Comparison of ENCODE assay signal across 28 cellular contexts in the genomic region with DNA sequence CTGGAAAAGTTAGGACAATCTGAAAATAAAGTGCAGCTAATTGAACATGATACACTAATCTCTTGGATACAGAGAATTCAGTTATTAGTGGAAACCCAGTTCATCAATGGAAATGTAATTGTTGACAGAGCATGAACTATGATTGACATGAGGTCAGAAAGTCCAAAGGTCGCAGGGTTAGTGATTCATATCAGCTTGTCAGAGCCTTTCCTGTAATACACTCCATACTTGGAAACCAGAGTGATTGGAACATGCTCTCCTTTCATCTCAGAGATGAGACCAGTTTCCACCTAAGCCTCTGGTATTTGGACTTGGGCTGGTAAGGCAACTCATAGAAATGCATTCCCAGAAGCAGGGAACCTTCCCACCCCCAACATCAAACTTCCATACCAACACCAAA. TPM values are rescaled to one million over a fixed set of nuclear protein-coding genes. Genes with fewer than 3 reads are reported as not detected.
DNase-seq lines count a peak whose midpoint lies in the region; ATAC-seq and TF ChIP-seq lines count a peak whose summit lies in the region.
"Had no signal": no experiment of that assay in that cellular context is flagged by ENCODE, and none has a peak within 500 bp of the region (broad histone marks: within the 10 kb centered on the region; RNA-seq: fewer than 3 reads in every experiment).

No MANE protein-coding gene starts in this region.

- no peaks in the 10 kb centered on the region for H3K27me3 ChIP-seq in PC-3 (ENCODE audit: low read length)
- H3K27me3 ChIP-seq in hepatocyte: no peaks in the 10 kb centered on the region
- H3K27me3 ChIP-seq: breast epithelium, spleen, testis had no signal

- H3F3A ChIP-seq in PC-3 (ENCODE audit: low read length, unreplicated experiment): peaks cover 7% of the 10 kb centered on the region

- POLR2A ChIA-PET in PC-3 (lab: Charles Lee; ENCODE audit: unreplicated experiment): no interaction called here

- intact Hi-C loops in PC-3 (cut with micrococcal nuclease): no loop called here

- no peaks in the 10 kb centered on the region for H4K20me1 ChIP-seq in PC-3 (ENCODE audit: low read length)
- H4K20me1 ChIP-seq in hepatocyte (ENCODE audit: insufficient read depth, poor library complexity, severe bottlenecking): no peaks in the 10 kb centered on the region

- no peak for ATAC-seq in PC-3
- ATAC-seq in GM21390 (IDR thresholded peaks at IDR 0.05; ENCODE audit: unreplicated experiment): no peak
- no peak for ATAC-seq in GM18868 (IDR thresholded peaks at IDR 0.05; ENCODE audit: unreplicated experiment)
- ATAC-seq: activated naive CD4-positive, alpha-beta T cell treated with anti-CD3 and anti-CD28 coated beads, Interleukin-2, amount 50 U/mL, for 72 hours; K562; Panc1; right cardiac atrium had no signal

- H3K4me1 ChIP-seq in PC-3 (ENCODE audit: insufficient read depth, low read length) (peaks cover 67% of the 10 kb centered on the region), hepatocyte (ENCODE audit: insufficient read depth) (no peaks in the 10 kb centered on the region)
- H3K4me1 ChIP-seq: spleen, testis had no signal

- no peaks in the 10 kb centered on the region for H3K36me3 ChIP-seq in PC-3 (ENCODE audit: low read depth, low read length)
- no peaks in the 10 kb centered on the region for H3K36me3 ChIP-seq in hepatocyte (replicated peaks; ENCODE audit: insufficient read depth, low read depth)
- H3K36me3 ChIP-seq: breast epithelium, left ventricle myocardium inferior, spleen, WERI-Rb-1 had no signal

- 50% methylated on average over 1 of the region's 1 CpG for WGBS in hepatocyte (ENCODE audit: low lambda C conversion rate, missing lambda C conversion rate)

- CTCF ChIA-PET in PC-3 (lab: Charles Lee): no interaction called here

- TF ChIP-seq CTCF in PC-3 (conservative IDR thresholded peaks at IDR 0.05; ENCODE audit: low read depth, low read length) (no peak), hepatocyte (IDR thresholded peaks at IDR 0.05; ENCODE audit: poor library complexity) (no peak)

- H2AFZ ChIP-seq in PC-3 (ENCODE audit: low read length): no peak overlapping the region
- H2AFZ ChIP-seq in hepatocyte: no peak overlapping the region

- H3K9me3 ChIP-seq in PC-3 (ENCODE audit: low read length) (no peaks in the 10 kb centered on the region), hepatocyte (ENCODE audit: low read depth) (no peaks in the 10 kb centered on the region)
- H3K9me3 ChIP-seq: breast epithelium, left ventricle myocardium inferior, spleen, testis had no signal

- DNase-seq in NCI-H526 (lab: John Stamatoyannopoulos, UW): peak; percentile 8 to 28
- DNase-seq in NCI-H526 treated with DMSO at 0.1 percent for 48 hours (lab: John Stamatoyannopoulos, UW): no peak
- DNase-seq in PC-3: peak; percentile 21
- peak; percentile 47 for DNase-seq in hepatocyte (ENCODE audit: low spot score)
- DNase-seq in D341Med (ENCODE audit: low spot score): no peak
- DNase-seq in COR-L47 (lab: John Stamatoyannopoulos, UW): no peak
- DNase-seq: activated CD4-positive, alpha-beta T cell treated with anti-CD3 and anti-CD28 coated beads for 48 hours; activated effector memory CD4-positive, alpha-beta T cell treated with Interleukin-2 at 50 U/mL for 16 hours; activated T-cell treated with anti-CD3 and anti-CD28 coated beads, Interleukin-2, amount 50 U/mL, for 1 hour; immature natural killer cell; left ventricle myocardium inferior; NCI-H1417 treated with DMSO at 0.1 percent for 48 hours; NCI-H2029 treated with DMSO at 0.1 percent for 48 hours; NCI-H524 treated with DMSO at 0.1 percent for 48 hours; right cardiac atrium; spleen; stimulated activated CD8-positive, alpha-beta memory T cell treated with anti-CD3 and anti-CD28 coated beads, Interleukin-4, amount 100 ng/mL, for 48 hours; testis; WERI-Rb-1 had no signal

- H3K4me3 ChIP-seq in PC-3 (ENCODE audit: low read length) (no peak overlapping the region), hepatocyte (no peak overlapping the region)
- H3K4me3 ChIP-seq: breast epithelium, K562, left ventricle myocardium inferior, spleen, testis had no signal

- H3K79me2 ChIP-seq in PC-3 (ENCODE audit: low read length) (no peaks in the 10 kb centered on the region), hepatocyte (no peaks in the 10 kb centered on the region)

- no TSS peak for BruUV-seq in PC-3 (replicated peaks; lab: Mats Ljungman, UMichigan)

- no peak overlapping the region for H3K9ac ChIP-seq in PC-3 (ENCODE audit: low read length)

- H3K27ac ChIP-seq in PC-3 (ENCODE audit: low read length) (peak overlapping the region; percentile 51), hepatocyte (peak overlapping the region; percentile 71)
- H3K27ac ChIP-seq: 22Rv1, breast epithelium, left ventricle myocardium inferior, spleen, testis, WERI-Rb-1 had no signal

- 0 out of 2 replicates have a peak, but pooled peaks cover 3% of the 10 kb centered on the region for H3K9me2 ChIP-seq in PC-3 (replicated peaks; ENCODE audit: low read length)
- no peaks in the 10 kb centered on the region for H3K9me2 ChIP-seq in hepatocyte (replicated peaks; ENCODE audit: insufficient read depth)

- H3K4me2 ChIP-seq in PC-3 (ENCODE audit: low read length) (peak overlapping the region; percentile 33), hepatocyte (no peak overlapping the region)

RNA-seq across cellular contexts. Expression of gene NCKAP5, which starts 8.5 kb away (rescaled TPM):
- total RNA-seq in PC-3 (2014; rRNA removed) (3.2 and 4.8 TPM in 2 replicates), hepatocyte (4.7 and 5.5 TPM in 2 replicates)
- 1.8 and 2.2 TPM in 2 replicates for polyA plus RNA-seq in hepatocyte
- total RNA-seq: activated CD8-positive, alpha-beta memory T cell treated with anti-CD3 and anti-CD28 coated beads for 36 hours; activated naive CD4-positive, alpha-beta T cell treated with anti-CD3 and anti-CD28 coated beads, Interleukin-2, amount 50 U/mL, for 72 hours; K562; MCF 10A had no signal
- polyA plus RNA-seq: immature natural killer cell, K562 had no signal

Comparison
In these comparisons a context has a peak if more than half of its experiments do, and no peak if none do; other contexts are left out.
1. DNase-seq: peak in NCI-H526 (2 of 2), PC-3 (single experiment) and hepatocyte (single experiment); none in NCI-H526 treated with DMSO at 0.1 percent for 48 hours (single experiment), D341Med (single experiment) and COR-L47 (single experiment).